In genomic region chr3:81744366-81744765, GRCh38 we compare ENCODE assay signal across 8 cellular contexts. TPM values are rescaled to one million over a fixed set of nuclear protein-coding genes. Genes with fewer than 3 reads are reported as not detected.
A peak's percentile ranks its signal among the peaks of the same experiment; 100 is the strongest.
DNase-seq lines count a peak whose midpoint lies in the region; ATAC-seq lines count a peak whose summit lies in the region.

No MANE protein-coding gene starts in this region.

- no peaks in the 10 kb centered on the region for H3K27me3 ChIP-seq in SJSA1 (replicated peaks)

- no peaks in the 10 kb centered on the region for H3K36me3 ChIP-seq in SJSA1

- H3K4me1 ChIP-seq in SJSA1 (replicated peaks), result peaks cover 55% of the 10 kb centered on the region

- no peaks in the 10 kb centered on the region for H3K9me3 ChIP-seq in SJSA1 (replicated peaks)

- intact Hi-C loops in Right ventricle myocardium superior (cut with DNase I) (no loop called here), sciatic nerve (cut with DNase I) (no loop called here)

- ATAC-seq in Right ventricle myocardium superior (ENCODE audit: poor library complexity), result peak; percentile 89
- peak; percentile 92 for ATAC-seq in sciatic nerve
- no peak for ATAC-seq in HG02981 (IDR thresholded peaks at IDR 0.05; ENCODE audit: unreplicated experiment)
- ATAC-seq in GM21529 (IDR thresholded peaks at IDR 0.05; ENCODE audit: unreplicated experiment), result no peak

- no peak overlapping the region for H3K4me3 ChIP-seq in SJSA1

- H3K27ac ChIP-seq in SJSA1, result peak overlapping the region; percentile 99

- DNase-seq in GM04503 (ENCODE audit: low read depth), result peak; percentile 96
- peak; percentile 50 to 71 for DNase-seq in SJSA1 (ENCODE audit: low read depth in 1 of 2, low spot score in 2 of 2)
- DNase-seq in Right ventricle myocardium superior, result no peak
- DNase-seq in sciatic nerve (ENCODE audit: low spot score), result no peak
- no peak for DNase-seq in stimulated activated CD4-positive, alpha-beta T cell treated with anti-CD3 and anti-CD28 coated beads, Interleukin-4, amount 100 ng/mL, for 1 hour
- no peak for DNase-seq in Kasumi-1 (lab: John Stamatoyannopoulos, UW)

RNA-seq across cellular contexts. Expression of gene GBE1, which starts 17.1 kb away (rescaled TPM):
- total RNA-seq in SJSA1 (2014; rRNA removed; shearing (Covaris generic)), result 52.0 and 72.1 TPM in 2 replicates
- total RNA-seq in Right ventricle myocardium superior (65.5 TPM), sciatic nerve (40.1 TPM)

Comparison
In these comparisons a context has a peak if more than half of its experiments do, and no peak if none do; other contexts are left out.
1. DNase-seq: peak in GM04503 (single experiment) and SJSA1 (2 of 2); none in Right ventricle myocardium superior (single experiment), sciatic nerve (single experiment), stimulated activated CD4-positive, alpha-beta T cell treated with anti-CD3 and anti-CD28 coated beads, Interleukin-4, amount 100 ng/mL, for 1 hour (single experiment) and Kasumi-1 (0 of 2).
2. ATAC-seq: peak in Right ventricle myocardium superior (single experiment) and sciatic nerve (single experiment); none in HG02981 (single experiment) and GM21529 (single experiment).